Comparison of ENCODE assay signal across 9 cellular contexts in the genomic region with DNA sequence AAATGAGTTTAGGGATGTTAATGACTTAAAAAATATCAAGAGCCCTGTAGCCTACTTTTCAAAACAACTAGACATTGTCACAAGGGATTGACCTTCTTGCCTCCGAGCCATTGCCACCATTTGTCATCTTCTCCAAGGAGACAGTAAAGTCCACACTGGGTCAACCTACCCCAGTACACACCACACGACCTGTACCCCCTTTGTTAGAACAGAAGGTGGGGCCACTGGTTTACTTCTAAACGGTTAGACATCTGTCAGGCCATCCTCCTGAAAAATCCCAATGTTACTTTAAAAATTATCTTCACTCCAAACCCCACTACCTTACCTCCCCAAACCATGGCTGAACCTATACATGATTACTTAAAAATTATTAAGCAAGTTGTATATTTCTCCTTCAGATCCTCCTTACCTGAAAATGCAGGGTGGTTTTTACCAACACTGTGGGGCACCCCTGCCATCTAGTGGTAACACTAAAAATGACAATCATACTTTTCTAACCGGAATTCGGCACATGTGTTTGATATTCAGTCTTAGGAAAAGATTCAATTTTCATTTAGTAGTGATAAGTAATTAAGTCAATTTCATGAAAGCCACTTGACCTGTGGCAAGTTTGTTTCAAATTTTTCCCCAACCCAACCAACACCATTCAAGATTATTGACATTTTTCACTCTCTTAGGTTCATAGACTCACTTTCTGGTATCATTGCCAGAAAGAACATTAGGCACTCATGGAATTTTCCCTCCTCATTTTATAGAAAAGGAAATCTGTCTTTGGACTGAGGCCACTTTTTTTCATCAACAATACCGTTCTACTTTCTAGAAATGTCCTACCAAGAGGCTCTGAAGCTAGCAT.
DNase-seq lines count a peak whose midpoint lies in the region; ATAC-seq and TF ChIP-seq lines count a peak whose summit lies in the region.
"Had no signal": no experiment of that assay in that cellular context is flagged by ENCODE, and none has a peak within 500 bp of the region (broad histone marks: within the 10 kb centered on the region; RNA-seq: fewer than 3 reads in every experiment).

No MANE protein-coding gene starts in this region.

- H3K4me1 ChIP-seq in foreskin keratinocyte, result no peaks in the 10 kb centered on the region

- peak; percentile 90 for TF ChIP-seq CTCF in foreskin keratinocyte (conservative IDR thresholded peaks at IDR 0.05)

- peaks cover 5% of the 10 kb centered on the region for H3K27me3 ChIP-seq in foreskin keratinocyte

- POLR2A ChIA-PET in activated CD4-positive, alpha-beta T cell treated with anti-CD3 and anti-CD28 coated beads for 36 hours (lab: Charles Lee), result no interaction called here

- intact Hi-C loops in activated CD4-positive, alpha-beta T cell treated with anti-CD3 and anti-CD28 coated beads for 36 hours (cut with DNase I, micrococcal nuclease), result loop anchor here (1.0 to 10.0 kb wide), 6 partner anchors 368 to 1930 kb away; no protein-coding TSS in a partner anchor

- no peak for ATAC-seq in activated CD4-positive, alpha-beta T cell treated with anti-CD3 and anti-CD28 coated beads for 36 hours
- peak; percentile 42 for ATAC-seq in foreskin keratinocyte
- ATAC-seq in GM21737 (IDR thresholded peaks at IDR 0.05; ENCODE audit: unreplicated experiment), result no peak

- DNase-seq in activated CD4-positive, alpha-beta T cell treated with anti-CD3 and anti-CD28 coated beads for 36 hours, result peak; percentile 52
- no peak for DNase-seq in activated CD4-positive, alpha-beta T cell treated with anti-CD3 and anti-CD28 coated beads for 1 hour
- DNase-seq in H4 (ENCODE audit: low spot score) (peak; percentile 21), NCI-H2029 treated with DMSO at 0.1 percent for 48 hours (lab: John Stamatoyannopoulos, UW) (peak; percentile 17), foreskin keratinocyte (peak in 1 of 2 donors; percentile 22), putamen (ENCODE audit: low spot score) (peak; percentile 39)
- DNase-seq in activated CD4-positive, alpha-beta T cell treated with anti-CD3 and anti-CD28 coated beads, Interleukin-2, amount 50 U/mL, for 1 hour, result peak; percentile 4
- DNase-seq: activated naive CD8-positive, alpha-beta T cell treated with anti-CD3 and anti-CD28 coated beads, Interleukin-2, amount 10 ng/mL, durations not matched to agents 7 days and 5 days had no signal

- no peak overlapping the region for H3K27ac ChIP-seq in foreskin keratinocyte

- H3K27ac Mint-ChIP-seq in activated CD4-positive, alpha-beta T cell treated with anti-CD3 and anti-CD28 coated beads for 36 hours, result no peak overlapping the region
- H3K27ac Mint-ChIP-seq: activated naive CD8-positive, alpha-beta T cell treated with anti-CD3 and anti-CD28 coated beads, Interleukin-2, amount 10 ng/mL, durations not matched to agents 7 days and 5 days had no signal

- H3K4me3 Mint-ChIP-seq in activated CD4-positive, alpha-beta T cell treated with anti-CD3 and anti-CD28 coated beads for 36 hours, result no peak overlapping the region
- H3K4me3 Mint-ChIP-seq: activated naive CD8-positive, alpha-beta T cell treated with anti-CD3 and anti-CD28 coated beads, Interleukin-2, amount 10 ng/mL, durations not matched to agents 7 days and 5 days had no signal

- H3K4me1 Mint-ChIP-seq in activated CD4-positive, alpha-beta T cell treated with anti-CD3 and anti-CD28 coated beads for 36 hours, result no peaks in the 10 kb centered on the region
- H3K4me1 Mint-ChIP-seq: activated naive CD8-positive, alpha-beta T cell treated with anti-CD3 and anti-CD28 coated beads, Interleukin-2, amount 10 ng/mL, durations not matched to agents 7 days and 5 days had no signal

- H3K9me3 Mint-ChIP-seq in activated CD4-positive, alpha-beta T cell treated with anti-CD3 and anti-CD28 coated beads for 36 hours (ENCODE audit: low read depth), result no peaks in the 10 kb centered on the region
- H3K9me3 Mint-ChIP-seq: activated naive CD8-positive, alpha-beta T cell treated with anti-CD3 and anti-CD28 coated beads, Interleukin-2, amount 10 ng/mL, durations not matched to agents 7 days and 5 days had no signal

- peaks cover 6% of the 10 kb centered on the region for H3K27me3 Mint-ChIP-seq in activated CD4-positive, alpha-beta T cell treated with anti-CD3 and anti-CD28 coated beads for 36 hours

- no peaks in the 10 kb centered on the region for H3K36me3 Mint-ChIP-seq in activated CD4-positive, alpha-beta T cell treated with anti-CD3 and anti-CD28 coated beads for 36 hours (ENCODE audit: low read depth)
- H3K36me3 Mint-ChIP-seq: activated naive CD8-positive, alpha-beta T cell treated with anti-CD3 and anti-CD28 coated beads, Interleukin-2, amount 10 ng/mL, durations not matched to agents 7 days and 5 days had no signal

- CTCF ChIA-PET in activated CD4-positive, alpha-beta T cell treated with anti-CD3 and anti-CD28 coated beads for 36 hours (lab: Charles Lee), result interaction anchor here (1.1 to 1.5 kb wide), 2 partner anchors 1868 to 1869 kb away, joined by 3 to 4 read pairs; no protein-coding TSS in a partner anchor
